Comparison of ENCODE assay signal across 22 cellular contexts in the genomic region with DNA sequence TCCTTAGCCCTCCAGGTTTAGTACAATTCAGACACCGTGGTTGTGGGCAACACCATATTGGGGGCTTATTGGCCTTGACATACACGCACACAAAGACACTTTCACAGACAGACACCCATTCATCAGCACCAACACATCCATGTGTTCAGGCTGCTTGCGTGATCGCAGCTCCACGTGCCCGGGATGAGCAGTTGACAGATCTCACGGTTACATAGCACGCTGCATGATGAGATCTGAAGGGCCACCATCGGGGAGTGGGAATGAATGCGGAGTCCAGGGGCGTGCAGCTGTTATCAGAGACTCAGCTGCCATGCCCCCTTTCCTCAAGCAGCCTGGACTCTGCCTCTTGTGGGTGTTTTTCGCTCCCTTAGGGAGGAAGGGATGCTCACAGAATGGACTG.
DNase-seq lines count a peak whose midpoint lies in the region; ATAC-seq, FAIRE-seq and TF ChIP-seq lines count a peak whose summit lies in the region.
"Had no signal": no experiment of that assay in that cellular context is flagged by ENCODE, and none has a peak within 500 bp of the region (broad histone marks: within the 10 kb centered on the region; RNA-seq: fewer than 3 reads in every experiment).

No MANE protein-coding gene starts in this region.

- no peaks in the 10 kb centered on the region for H3K9me3 Mint-ChIP-seq in CD4-positive, alpha-beta T cell
- no peaks in the 10 kb centered on the region for H3K9me3 Mint-ChIP-seq in activated naive CD8-positive, alpha-beta T cell treated with anti-CD3 and anti-CD28 coated beads for 36 hours
- H3K9me3 Mint-ChIP-seq in naive B cell, result no peaks in the 10 kb centered on the region

- H3K27me3 Mint-ChIP-seq in CD4-positive, alpha-beta T cell, result no peaks in the 10 kb centered on the region
- H3K27me3 Mint-ChIP-seq in activated naive CD8-positive, alpha-beta T cell treated with anti-CD3 and anti-CD28 coated beads for 36 hours, result no peaks in the 10 kb centered on the region
- H3K27me3 Mint-ChIP-seq in naive B cell, result no peaks in the 10 kb centered on the region

- peaks cover 67% of the 10 kb centered on the region for H3K4me1 Mint-ChIP-seq in CD4-positive, alpha-beta T cell (ENCODE audit: low read depth)
- peaks cover 55% of the 10 kb centered on the region for H3K4me1 Mint-ChIP-seq in activated naive CD8-positive, alpha-beta T cell treated with anti-CD3 and anti-CD28 coated beads for 36 hours
- peaks cover 13 to 21% (median 15%) of the 10 kb centered on the region in 3 donors for H3K4me1 Mint-ChIP-seq in naive B cell

- H3K4me3 ChIP-seq in ACC112 (ENCODE audit: low read depth, low read length), result no peak overlapping the region
- no peak overlapping the region for H3K4me3 ChIP-seq in kidney (ENCODE audit: low read length in 2 of 2)
- no peak overlapping the region for H3K4me3 ChIP-seq in esophagus muscularis mucosa
- H3K4me3 ChIP-seq: ascending aorta, sigmoid colon had no signal

- H3K27ac Mint-ChIP-seq in CD4-positive, alpha-beta T cell, result peak overlapping the region; percentile 84
- peak overlapping the region; percentile 1 for H3K27ac Mint-ChIP-seq in activated naive CD8-positive, alpha-beta T cell treated with anti-CD3 and anti-CD28 coated beads for 36 hours
- H3K27ac Mint-ChIP-seq in naive B cell, result peak overlapping the region in 5 of 6 donors; percentile 62 to 84 (median 66)

- DNase-seq in CD4-positive, alpha-beta T cell, result no peak
- DNase-seq in activated naive CD8-positive, alpha-beta T cell treated with anti-CD3 and anti-CD28 coated beads for 36 hours, result no peak
- DNase-seq in naive B cell, result no peak
- DNase-seq in epidermal melanocyte (ENCODE audit: insufficient read length, low spot score), result no peak
- DNase-seq in kidney, result no peak
- no peak for DNase-seq in esophagus muscularis mucosa (ENCODE audit: extremely low spot score)
- DNase-seq: mammary epithelial cell; NCI-H1092; NCI-H2081 treated with DMSO at 0.1 percent for 48 hours; NCI-H510A; sigmoid colon; stimulated activated CD4-positive, alpha-beta T cell treated with anti-CD3 and anti-CD28 coated beads, Interleukin-2, amount 100 ng/mL, for 24 hours; substantia nigra; SW 1271; WERI-Rb-1 had no signal

- no peak for ATAC-seq in CD4-positive, alpha-beta T cell (ENCODE audit: poor library complexity)
- ATAC-seq in naive B cell (ENCODE audit: low read depth in 2 of 2) (no peak), GM21619 (IDR thresholded peaks at IDR 0.05; ENCODE audit: unreplicated experiment) (no peak)
- ATAC-seq: HCT116 had no signal

- H3K4me1 ChIP-seq in ACC112 (ENCODE audit: control insufficient read depth, insufficient read depth, low read length, unreplicated experiment) (peaks cover 19% of the 10 kb centered on the region), kidney (ENCODE audit: control insufficient read depth in 1 of 2, insufficient read depth in 1 of 2, low read depth in 1 of 2, low read length in 2 of 2) (no peaks in the 10 kb centered on the region), esophagus muscularis mucosa (peaks cover 30 to 43% (median 38%) of the 10 kb centered on the region in 4 donors)

- no peaks in the 10 kb centered on the region for H3K79me2 ChIP-seq in ACC112 (ENCODE audit: control insufficient read depth, insufficient read depth, low read length, unreplicated experiment)

- TF ChIP-seq CTCF in CD4-positive, alpha-beta T cell (IDR thresholded peaks at IDR 0.05), result no peak
- TF ChIP-seq CTCF in kidney (IDR thresholded peaks at IDR 0.05; ENCODE audit: borderline replicate concordance, extremely low read depth, insufficient read depth) (no peak), esophagus muscularis mucosa (IDR thresholded peaks at IDR 0.05) (no peak)

- POLR2A ChIA-PET in CD4-positive, alpha-beta T cell (lab: Charles Lee), result interaction anchor here (0.7 kb wide), 1 partner anchor 144 kb away, joined by 3 read pairs; no protein-coding TSS in a partner anchor

- WGBS in esophagus muscularis mucosa, result 93% methylated on average over 8 of the region's 12 CpGs

- CTCF ChIA-PET in CD4-positive, alpha-beta T cell (lab: Charles Lee), result no interaction called here

- TF ChIP-seq POLR2A in esophagus muscularis mucosa (IDR thresholded peaks at IDR 0.05; ENCODE audit: low read depth), result no peak

- no peak for TF ChIP-seq EP300 in esophagus muscularis mucosa (IDR thresholded peaks at IDR 0.05)

- H3K9me3 ChIP-seq in CD4-positive, alpha-beta T cell (ENCODE audit: control insufficient read depth, low read length), result no peaks in the 10 kb centered on the region
- H3K9me3 ChIP-seq in kidney (ENCODE audit: control insufficient read depth in 1 of 2, low read length in 2 of 2), result no peaks in the 10 kb centered on the region
- H3K9me3 ChIP-seq in esophagus muscularis mucosa, result no peaks in the 10 kb centered on the region
- H3K9me3 ChIP-seq: ascending aorta, sigmoid colon had no signal

- H3K27me3 ChIP-seq in ACC112 (ENCODE audit: insufficient read depth, low read length), result no peaks in the 10 kb centered on the region
- H3K27me3 ChIP-seq in CD4-positive, alpha-beta T cell (ENCODE audit: control insufficient read depth, insufficient read depth, low read length), result no peaks in the 10 kb centered on the region
- H3K27me3 ChIP-seq in esophagus muscularis mucosa, result no peaks in the 10 kb centered on the region
- H3K27me3 ChIP-seq: ascending aorta, sigmoid colon had no signal

- H3K36me3 ChIP-seq in ACC112 (ENCODE audit: insufficient read depth, low read length) (no peaks in the 10 kb centered on the region), kidney (ENCODE audit: control insufficient read depth in 1 of 2, insufficient read depth in 2 of 2, low read length in 2 of 2) (no peaks in the 10 kb centered on the region), esophagus muscularis mucosa (peaks cover 28 to 80% (median 43%) of the 10 kb centered on the region in 4 donors)
- H3K36me3 ChIP-seq: WERI-Rb-1 had no signal

- no peak for FAIRE-seq in kidney (lab: Jason Lieb, UNC)
- FAIRE-seq: colon, endothelial cell of umbilical vein, G401.6 had no signal

- H3K36me3 Mint-ChIP-seq in CD4-positive, alpha-beta T cell (ENCODE audit: low read depth), result peaks cover 99% of the 10 kb centered on the region
- peaks cover 59% of the 10 kb centered on the region for H3K36me3 Mint-ChIP-seq in activated naive CD8-positive, alpha-beta T cell treated with anti-CD3 and anti-CD28 coated beads for 36 hours
- peaks cover 15 to 40% of the 10 kb centered on the region in 2 donors for H3K36me3 Mint-ChIP-seq in naive B cell

- H2AFZ ChIP-seq in ACC112 (ENCODE audit: low read length, unreplicated experiment), result no peak overlapping the region

- H3K4me3 Mint-ChIP-seq in CD4-positive, alpha-beta T cell, result no peak overlapping the region
- no peak overlapping the region for H3K4me3 Mint-ChIP-seq in activated naive CD8-positive, alpha-beta T cell treated with anti-CD3 and anti-CD28 coated beads for 36 hours
- no peak overlapping the region for H3K4me3 Mint-ChIP-seq in naive B cell

- intact Hi-C loops in CD4-positive, alpha-beta T cell (cut with DNase I, micrococcal nuclease), result no loop called here
- intact Hi-C loops in kidney (cut with DNase I) (no loop called here), esophagus muscularis mucosa (cut with DNase I) (no loop called here)

- H3K27ac ChIP-seq in ACC112 (ENCODE audit: low read depth, low read length), result peak overlapping the region; percentile 4; the same call in 1 of the 2 replicates
- no peak overlapping the region for H3K27ac ChIP-seq in CD4-positive, alpha-beta T cell (ENCODE audit: low read depth, low read length)
- no peak overlapping the region for H3K27ac ChIP-seq in kidney (ENCODE audit: low read depth in 2 of 2, low read length in 2 of 2)
- no peak overlapping the region for H3K27ac ChIP-seq in esophagus muscularis mucosa (replicated peaks in 1 of 4)
- H3K27ac ChIP-seq: sigmoid colon, WERI-Rb-1 had no signal

- H3K9ac ChIP-seq in kidney (ENCODE audit: low read length in 2 of 2), result no peak overlapping the region

Comparison
In these comparisons a context has a peak if more than half of its experiments do, and no peak if none do; other contexts are left out.
1. H3K27ac Mint-ChIP-seq: peak in every context shown above with its lines; median percentile 84 in CD4-positive, alpha-beta T cell; 66 in naive B cell; 1 in activated naive CD8-positive, alpha-beta T cell treated with anti-CD3 and anti-CD28 coated beads for 36 hours.